Comparison of ENCODE assay signal across 7 cellular contexts in genomic region chr3:58414538-58415197, GRCh38. TPM values are rescaled to one million over a fixed set of nuclear protein-coding genes. Genes with fewer than 3 reads are reported as not detected.
DNase-seq lines count a peak whose midpoint lies in the region; ATAC-seq and TF ChIP-seq lines count a peak whose summit lies in the region.

No MANE protein-coding gene starts in this region.

- DNase-seq in GM03348 (ENCODE audit: low spot score) (peak; percentile 75), SK-MEL-5 (ENCODE audit: low read depth, low spot score) (peak; percentile 77), astrocyte of the hippocampus (ENCODE audit: low read depth, low spot score) (peak; percentile 77), hippocampal formation (lab: John Stamatoyannopoulos, UW) (peak; percentile 16 to 69)
- DNase-seq in stimulated activated CD4-positive, alpha-beta T cell treated with anti-CD3 and anti-CD28 coated beads, Interleukin-12 subunit alpha, Interleukin-12 subunit beta, amount 100 ng/mL, for 4 hours: peak; percentile 22

- TF ChIP-seq RAD21 in Ishikawa (IDR thresholded peaks at IDR 0.05; ENCODE audit: low read depth): peak; percentile 74

- no peak for TF ChIP-seq EP300 in Ishikawa (IDR thresholded peaks at IDR 0.05; ENCODE audit: borderline replicate concordance)

- ATAC-seq in HG03521 (IDR thresholded peaks at IDR 0.05; ENCODE audit: unreplicated experiment): no peak

- in situ Hi-C loops in SK-MEL-5 (cut with HindIII; ENCODE audit: low pct_unique_long_range_greater_than_20kb, low sequenced_read_pairs): no loop called here

TF ChIP-seq in Ishikawa, 13 proteins besides CTCF, POLR2A, EP300 and RAD21:
- TF ChIP-seq MAX (IDR thresholded peaks at IDR 0.05) (no peak), TEAD4 (IDR thresholded peaks at IDR 0.05) (no peak), EGR1 (IDR thresholded peaks at IDR 0.05) (no peak), YY1 (IDR thresholded peaks at IDR 0.05; ENCODE audit: low read depth) (no peak), CEBPB (IDR thresholded peaks at IDR 0.05) (no peak), REST (IDR thresholded peaks at IDR 0.05; ENCODE audit: low read depth) (no peak), CREB1 (IDR thresholded peaks at IDR 0.05; ENCODE audit: low read depth) (no peak), FOXM1 (IDR thresholded peaks at IDR 0.05; ENCODE audit: borderline replicate concordance, low read depth) (no peak), ZBTB7A (IDR thresholded peaks at IDR 0.05; ENCODE audit: low read depth) (no peak)

RNA-seq across cellular contexts. Expression of gene PDHB, which starts 19.0 kb away (rescaled TPM):
- total RNA-seq in SK-MEL-5 (2014; rRNA removed; shearing (Covaris generic)): 75.7 and 90.4 TPM in 2 replicates
- 67.5 and 73.5 TPM in 2 replicates for polyA plus RNA-seq in SK-MEL-5 (2015; cell fraction: cytosol; rRNA removed)
- polyA plus RNA-seq in SK-MEL-5 (2015; cell fraction: nucleus; rRNA removed): 36.3 and 47.0 TPM in 2 replicates

Comparison
In these comparisons a context has a peak if more than half of its experiments do, and no peak if none do; other contexts are left out.
1. DNase-seq: peak in every context shown above with its lines; median percentile 77 in SK-MEL-5; 77 in astrocyte of the hippocampus; 75 in GM03348; 42 in hippocampal formation; 22 in stimulated activated CD4-positive, alpha-beta T cell treated with anti-CD3 and anti-CD28 coated beads, Interleukin-12 subunit alpha, Interleukin-12 subunit beta, amount 100 ng/mL, for 4 hours.